In the genomic region with DNA sequence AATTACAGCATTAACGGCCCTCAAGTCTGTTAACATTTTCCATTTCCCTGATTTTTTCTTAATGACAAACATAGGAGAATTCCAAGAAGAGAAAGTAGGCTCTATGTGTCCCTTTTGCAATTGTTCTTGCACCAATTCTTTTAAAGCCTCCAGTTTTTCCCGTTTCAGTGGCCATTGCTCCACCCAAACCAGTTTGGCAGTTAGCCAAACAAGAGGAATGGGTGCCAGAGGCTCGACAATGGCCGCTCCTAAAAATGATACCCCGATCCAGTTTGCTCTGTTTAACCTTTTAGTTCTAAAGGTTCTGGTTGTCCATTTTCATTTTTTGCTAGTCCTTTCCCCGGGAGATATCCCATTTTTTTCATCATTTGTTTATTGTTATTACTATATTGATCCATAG, we compare ENCODE assay signal across 31 cellular contexts. TPM values are rescaled to one million over a fixed set of nuclear protein-coding genes. Genes with fewer than 3 reads are reported as not detected.
"Had no signal": no experiment of that assay in that cellular context is flagged by ENCODE, and none has a peak within 500 bp of the region (broad histone marks: within the 10 kb centered on the region; RNA-seq: fewer than 3 reads in every experiment).

No MANE protein-coding gene starts in this region.

- H3K36me3 ChIP-seq: colonic mucosa, esophagus squamous epithelium, gastrocnemius medialis, heart right ventricle, left lung, lower lobe of right lung had no signal

- FAIRE-seq: endometrium, keratinocyte had no signal

- H3K27me3 ChIP-seq: colonic mucosa, esophagus squamous epithelium, gastrocnemius medialis, heart right ventricle, left lung had no signal

- H3K9me3 ChIP-seq: colonic mucosa, esophagus squamous epithelium, gastrocnemius medialis, lower lobe of right lung had no signal

- H3K4me1 ChIP-seq: colonic mucosa, gastrocnemius medialis, heart right ventricle, left lung, lower lobe of right lung had no signal

- H3K27ac ChIP-seq: colonic mucosa, epithelial cell of prostate, esophagus squamous epithelium, gastrocnemius medialis, heart right ventricle, left lung, lower lobe of right lung had no signal

- DNase-seq: colonic mucosa; cortex of kidney; effector CD8-positive, alpha-beta T cell; effector memory CD8-positive, alpha-beta T cell; endodermal cell; erythroblast; esophagus squamous epithelium; foreskin fibroblast; foreskin melanocyte; gastrocnemius medialis; glutamatergic neuron; heart right ventricle; hippocampal formation; immature natural killer cell; left cardiac atrium; left lung; left ventricle myocardium superior; lower lobe of right lung; mesenchymal stem cell; mucosa of descending colon; naive B cell; naive thymus-derived CD8-positive, alpha-beta T cell had no signal

- H3K4me3 ChIP-seq: colonic mucosa, esophagus squamous epithelium, gastrocnemius medialis, heart right ventricle, left lung, lower lobe of right lung, mucosa of descending colon had no signal

- ATAC-seq: effector memory CD8-positive, alpha-beta T cell; esophagus mucosa; gastrocnemius medialis; heart right ventricle; left cardiac atrium; left lung; left ventricle myocardium superior; lower lobe of right lung; mucosa of descending colon; naive thymus-derived CD8-positive, alpha-beta T cell had no signal

RNA-seq across cellular contexts. Expression of gene DNAJB13, which starts 6.7 kb away (rescaled TPM):
- total RNA-seq: colonic mucosa, dermis microvascular lymphatic vessel endothelial cell, esophagus mucosa, esophagus squamous epithelium, gastrocnemius medialis, glomerular endothelial cell, heart right ventricle, kidney epithelial cell, left cardiac atrium, left ventricle myocardium superior, lung microvascular endothelial cell, mesenteric fat pad, mucosa of descending colon had no signal
- polyA plus RNA-seq: heart right ventricle, immature natural killer cell had no signal
